Comparison of ENCODE assay signal across 8 cellular contexts in genomic region chr4:129218355-129218754, GRCh38.
A peak's percentile ranks its signal among the peaks of the same experiment; 100 is the strongest.
DNase-seq lines count a peak whose midpoint lies in the region; ATAC-seq, FAIRE-seq and TF ChIP-seq lines count a peak whose summit lies in the region.

No MANE protein-coding gene starts in this region.

- no peak overlapping the region for H3K4me3 ChIP-seq in GM12878

- H4K20me1 ChIP-seq in GM12878 (ENCODE audit: control insufficient read depth, insufficient read depth): no peaks in the 10 kb centered on the region

- no peaks in the 10 kb centered on the region for H3K9me3 ChIP-seq in GM12878 (replicated peaks; ENCODE audit: control insufficient read depth, insufficient read depth, low read length)

- POLR2A ChIA-PET in GM12878 (lab: Charles Lee): no interaction called here

- DNase-seq in Daoy (ENCODE audit: low read depth) (peak; percentile 3), NCI-H1694 treated with DMSO at 0.1 percent for 48 hours (lab: John Stamatoyannopoulos, UW) (peak; percentile 29), GM12878 (ENCODE audit: low read depth, low spot score) (no peak), midbrain (lab: John Stamatoyannopoulos, UW) (peak; percentile 45), T1000 (lab: John Stamatoyannopoulos, UW) (no peak), NK-92 (lab: John Stamatoyannopoulos, UW; ENCODE audit: unreplicated experiment) (no peak), NCI-H128 (lab: John Stamatoyannopoulos, UW; ENCODE audit: unreplicated experiment) (no peak)

- WGBS in GM12878 (ENCODE audit: insufficient coverage, insufficient replicate concordance, low lambda C conversion rate, missing lambda C conversion rate): 71% methylated on average over 4 of the region's 4 CpGs

- H3K9ac ChIP-seq in GM12878 (ENCODE audit: control insufficient read depth, insufficient read depth, low read length): no peak overlapping the region

- peak; percentile 39 for TF ChIP-seq RAD21 in GM12878 (IDR thresholded peaks at IDR 0.05; ENCODE audit: insufficient read depth, low read depth, low read length)

- SMC1A ChIA-PET in GM12878 (lab: Charles Lee; ENCODE audit: uncharacterized antibody, unreplicated experiment): no interaction called here

- no peak for FAIRE-seq in GM12878 (lab: Jason Lieb, UNC)

- BruUV-seq in GM12878 (replicated peaks; lab: Mats Ljungman, UMichigan): no TSS peak

- TF ChIP-seq CTCF in GM12878 (IDR thresholded peaks at IDR 0.05 in 2 of 3, conservative IDR thresholded peaks at IDR 0.05 in 1 of 3; ENCODE audit: control insufficient read depth in 2 of 3, extremely low read depth in 1 of 3, insufficient read depth in 1 of 3, low read depth in 3 of 3, low read length in 3 of 3): peak in 1 of 3 experiments; percentile 21; a peak in 1 of 6 replicates

- H3K4me2 ChIP-seq in GM12878 (ENCODE audit: control insufficient read depth, insufficient read depth): no peak overlapping the region

- H3K79me2 ChIP-seq in GM12878 (ENCODE audit: control insufficient read depth, insufficient read depth, low read length): no peaks in the 10 kb centered on the region

- in situ Hi-C loops in GM12878 (cut with MboI): no loop called here

- H3K4me1 ChIP-seq in GM12878 (ENCODE audit: control insufficient read depth, insufficient read depth, low read length): no peaks in the 10 kb centered on the region

- CTCF ChIA-PET in GM12878 (lab: Yijun Ruan, JAX): no interaction called here

- intact Hi-C loops in GM12878 (cut with micrococcal nuclease; ENCODE audit: unreplicated experiment): no loop called here

- ATAC-seq in GM12878: no peak
- ATAC-seq in GM19023 (IDR thresholded peaks at IDR 0.05; ENCODE audit: unreplicated experiment): no peak

- no peaks in the 10 kb centered on the region for H3K27me3 ChIP-seq in GM12878 (replicated peaks in 1 of 2; ENCODE audit: control insufficient read depth in 2 of 2, insufficient read depth in 2 of 2, low read length in 1 of 2)

- RAD21 ChIA-PET in GM12878 (lab: Charles Lee; ENCODE audit: unreplicated experiment): no interaction called here

- TF ChIP-seq EP300 in GM12878 (IDR thresholded peaks at IDR 0.05; ENCODE audit: borderline replicate concordance in 1 of 2, control insufficient read depth in 1 of 2, low read depth in 2 of 2, low read length in 2 of 2): no peak

- H2AFZ ChIP-seq in GM12878 (ENCODE audit: control insufficient read depth, low read depth, low read length): no peak overlapping the region

- no peak overlapping the region for H3K27ac ChIP-seq in GM12878 (ENCODE audit: control insufficient read depth, insufficient read depth)

- H3K36me3 ChIP-seq in GM12878 (ENCODE audit: control insufficient read depth in 2 of 2, insufficient read depth in 2 of 2, low read length in 1 of 2): no peaks in the 10 kb centered on the region

- TF ChIP-seq POLR2A in GM12878 (IDR thresholded peaks at IDR 0.05; ENCODE audit: low read depth, low read length): no peak

TF ChIP-seq in GM12878, 131 proteins besides CTCF, POLR2A, EP300 and RAD21:
- TF ChIP-seq NR2C2 (IDR thresholded peaks at IDR 0.05; ENCODE audit: borderline replicate concordance, control insufficient read depth, insufficient read length, low read depth): no peak
- no peak for TF ChIP-seq BCLAF1 (IDR thresholded peaks at IDR 0.05)
- no peak for TF ChIP-seq STAT3 (IDR thresholded peaks at IDR 0.05; ENCODE audit: low read depth, low read length)
- no peak for TF ChIP-seq STAT1 (conservative IDR thresholded peaks at IDR 0.05)
- no peak for TF ChIP-seq NR2C1 (IDR thresholded peaks at IDR 0.05)
- no peak for TF ChIP-seq HDAC6 (IDR thresholded peaks at IDR 0.05; ENCODE audit: unreplicated experiment)
- no peak for TF ChIP-seq BHLHE40 (IDR thresholded peaks at IDR 0.05; ENCODE audit: borderline replicate concordance in 1 of 2, low read depth in 2 of 2, low read length in 1 of 2)
- TF ChIP-seq SMAD1 (IDR thresholded peaks at IDR 0.05; ENCODE audit: low read depth, partially characterized antibody): no peak
- no peak for TF ChIP-seq SIX5 (IDR thresholded peaks at IDR 0.05; ENCODE audit: low read depth, low read length, severe bottlenecking)
- TF ChIP-seq KDM1A (IDR thresholded peaks at IDR 0.05; ENCODE audit: borderline replicate concordance): no peak
- no peak for TF ChIP-seq HSF1 (IDR thresholded peaks at IDR 0.05; ENCODE audit: low read depth, low read length)
- TF ChIP-seq KLF5 (IDR thresholded peaks at IDR 0.05; ENCODE audit: partially characterized antibody): no peak
- no peak for TF ChIP-seq MXI1 (IDR thresholded peaks at IDR 0.05; ENCODE audit: low read depth, low read length)
- no peak for TF ChIP-seq RUNX3 (IDR thresholded peaks at IDR 0.05; ENCODE audit: low read length)
- TF ChIP-seq, protein P1, sequence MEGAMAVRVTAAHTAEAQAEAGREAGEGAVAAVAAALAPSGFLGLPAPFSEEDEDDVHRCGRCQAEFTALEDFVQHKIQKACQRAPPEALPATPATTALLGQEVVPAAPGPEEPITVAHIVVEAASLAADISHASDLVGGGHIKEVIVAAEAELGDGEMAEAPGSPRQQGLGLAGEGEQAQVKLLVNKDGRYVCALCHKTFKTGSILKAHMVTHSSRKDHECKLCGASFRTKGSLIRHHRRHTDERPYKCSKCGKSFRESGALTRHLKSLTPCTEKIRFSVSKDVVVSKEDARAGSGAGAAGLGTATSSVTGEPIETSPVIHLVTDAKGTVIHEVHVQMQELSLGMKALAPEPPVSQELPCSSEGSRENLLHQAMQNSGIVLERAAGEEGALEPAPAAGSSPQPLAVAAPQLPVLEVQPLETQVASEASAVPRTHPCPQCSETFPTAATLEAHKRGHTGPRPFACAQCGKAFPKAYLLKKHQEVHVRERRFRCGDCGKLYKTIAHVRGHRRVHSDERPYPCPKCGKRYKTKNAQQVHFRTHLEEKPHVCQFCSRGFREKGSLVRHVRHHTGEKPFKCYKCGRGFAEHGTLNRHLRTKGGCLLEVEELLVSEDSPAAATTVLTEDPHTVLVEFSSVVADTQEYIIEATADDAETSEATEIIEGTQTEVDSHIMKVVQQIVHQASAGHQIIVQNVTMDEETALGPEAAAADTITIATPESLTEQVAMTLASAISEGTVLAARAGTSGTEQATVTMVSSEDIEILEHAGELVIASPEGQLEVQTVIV (IDR thresholded peaks at IDR 0.05; ENCODE audit: borderline replicate concordance, partially characterized antibody): no peak

Comparison
In these comparisons a context has a peak if more than half of its experiments do, and no peak if none do; other contexts are left out.
1. DNase-seq: peak in Daoy (single experiment), NCI-H1694 treated with DMSO at 0.1 percent for 48 hours (single experiment) and midbrain (single experiment); none in GM12878 (single experiment), T1000 (single experiment), NK-92 (single experiment) and NCI-H128 (single experiment).